9 cellular contexts compared by ENCODE assay signal in genomic region chr2:145689277-145689676, GRCh38.
"Had no signal": no experiment of that assay in that cellular context is flagged by ENCODE, and none has a peak within 500 bp of the region (broad histone marks: within the 10 kb centered on the region; RNA-seq: fewer than 3 reads in every experiment).

No MANE protein-coding gene starts in this region.

- H3K36me3 ChIP-seq: HAP-1 had no signal

- H3K9me3 ChIP-seq: HAP-1 had no signal

- H3K4me1 ChIP-seq: HAP-1 had no signal

- DNase-seq: GM23248, GOT3, H7, IMR-90, KBM-7 had no signal

- ATAC-seq: HCT116 had no signal

- H2AFZ ChIP-seq: GM23248 had no signal

- H3K4me3 ChIP-seq: GM23248, HAP-1 had no signal

- H3K9ac ChIP-seq: GM23248, KMS-11 had no signal

- H3K27ac ChIP-seq: GM23248, KMS-11 had no signal

- FAIRE-seq: HTR-8/SVneo had no signal

- H3K4me2 ChIP-seq: KMS-11 had no signal
